In the genomic region with DNA sequence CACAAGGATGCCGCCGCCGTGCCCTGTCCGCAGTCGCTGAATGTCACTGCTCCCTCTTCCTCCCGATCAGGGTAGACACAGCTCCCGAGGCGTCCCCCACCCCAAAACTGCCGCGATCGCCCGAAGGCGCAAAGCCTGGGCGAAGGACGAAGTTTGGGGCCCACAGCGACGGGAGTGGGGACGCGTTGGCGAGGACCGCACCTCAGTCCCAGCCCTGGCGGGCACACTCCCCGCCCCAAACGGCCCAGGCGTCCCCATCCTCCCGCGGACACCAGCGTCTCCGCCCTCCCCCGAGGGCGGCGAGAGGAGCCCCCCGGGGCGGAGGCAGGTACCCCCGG, we compare ENCODE assay signal across 1 cellular context.
TF ChIP-seq lines count a peak whose summit lies in the region.

No MANE protein-coding gene starts in this region.

TF ChIP-seq in HEK293, 187 proteins besides CTCF, POLR2A, EP300 and RAD21 (continued from another document and continues in another):
- no peak for TF ChIP-seq ZNF157 (tag by site-specific recombination; IDR thresholded peaks at IDR 0.05)
- TF ChIP-seq INSM2 (tag by site-specific recombination; IDR thresholded peaks at IDR 0.05) = peak; percentile 49; the same call in 1 of the 2 replicates
- TF ChIP-seq, protein P1, sequence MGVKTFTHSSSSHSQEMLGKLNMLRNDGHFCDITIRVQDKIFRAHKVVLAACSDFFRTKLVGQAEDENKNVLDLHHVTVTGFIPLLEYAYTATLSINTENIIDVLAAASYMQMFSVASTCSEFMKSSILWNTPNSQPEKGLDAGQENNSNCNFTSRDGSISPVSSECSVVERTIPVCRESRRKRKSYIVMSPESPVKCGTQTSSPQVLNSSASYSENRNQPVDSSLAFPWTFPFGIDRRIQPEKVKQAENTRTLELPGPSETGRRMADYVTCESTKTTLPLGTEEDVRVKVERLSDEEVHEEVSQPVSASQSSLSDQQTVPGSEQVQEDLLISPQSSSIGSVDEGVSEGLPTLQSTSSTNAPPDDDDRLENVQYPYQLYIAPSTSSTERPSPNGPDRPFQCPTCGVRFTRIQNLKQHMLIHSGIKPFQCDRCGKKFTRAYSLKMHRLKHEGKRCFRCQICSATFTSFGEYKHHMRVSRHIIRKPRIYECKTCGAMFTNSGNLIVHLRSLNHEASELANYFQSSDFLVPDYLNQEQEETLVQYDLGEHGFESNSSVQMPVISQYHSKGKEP (tag by site-specific recombination; IDR thresholded peaks at IDR 0.05) = no peak
- peak; percentile 46; the same call in 1 of the 2 replicates for TF ChIP-seq BCL11A (tag by site-specific recombination; IDR thresholded peaks at IDR 0.05; ENCODE audit: low read depth)
- TF ChIP-seq ZNF776 (tag by site-specific recombination; IDR thresholded peaks at IDR 0.05; ENCODE audit: borderline replicate concordance) = no peak
- TF ChIP-seq, protein P2, sequence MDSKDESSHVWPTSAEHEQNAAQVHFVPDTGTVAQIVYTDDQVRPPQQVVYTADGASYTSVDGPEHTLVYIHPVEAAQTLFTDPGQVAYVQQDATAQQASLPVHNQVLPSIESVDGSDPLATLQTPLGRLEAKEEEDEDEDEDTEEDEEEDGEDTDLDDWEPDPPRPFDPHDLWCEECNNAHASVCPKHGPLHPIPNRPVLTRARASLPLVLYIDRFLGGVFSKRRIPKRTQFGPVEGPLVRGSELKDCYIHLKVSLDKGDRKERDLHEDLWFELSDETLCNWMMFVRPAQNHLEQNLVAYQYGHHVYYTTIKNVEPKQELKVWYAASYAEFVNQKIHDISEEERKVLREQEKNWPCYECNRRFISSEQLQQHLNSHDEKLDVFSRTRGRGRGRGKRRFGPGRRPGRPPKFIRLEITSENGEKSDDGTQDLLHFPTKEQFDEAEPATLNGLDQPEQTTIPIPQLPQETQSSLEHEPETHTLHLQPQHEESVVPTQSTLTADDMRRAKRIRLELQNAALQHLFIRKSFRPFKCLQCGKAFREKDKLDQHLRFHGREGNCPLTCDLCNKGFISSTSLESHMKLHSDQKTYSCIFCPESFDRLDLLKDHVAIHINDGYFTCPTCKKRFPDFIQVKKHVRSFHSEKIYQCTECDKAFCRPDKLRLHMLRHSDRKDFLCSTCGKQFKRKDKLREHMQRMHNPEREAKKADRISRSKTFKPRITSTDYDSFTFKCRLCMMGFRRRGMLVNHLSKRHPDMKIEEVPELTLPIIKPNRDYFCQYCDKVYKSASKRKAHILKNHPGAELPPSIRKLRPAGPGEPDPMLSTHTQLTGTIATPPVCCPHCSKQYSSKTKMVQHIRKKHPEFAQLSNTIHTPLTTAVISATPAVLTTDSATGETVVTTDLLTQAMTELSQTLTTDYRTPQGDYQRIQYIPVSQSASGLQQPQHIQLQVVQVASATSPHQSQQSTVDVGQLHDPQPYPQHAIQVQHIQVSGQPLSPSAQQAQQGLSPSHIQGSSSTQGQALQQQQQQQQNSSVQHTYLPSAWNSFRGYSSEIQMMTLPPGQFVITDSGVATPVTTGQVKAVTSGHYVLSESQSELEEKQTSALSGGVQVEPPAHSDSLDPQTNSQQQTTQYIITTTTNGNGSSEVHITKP (tag by site-specific recombination; IDR thresholded peaks at IDR 0.05) = no peak
- TF ChIP-seq, protein P3, sequence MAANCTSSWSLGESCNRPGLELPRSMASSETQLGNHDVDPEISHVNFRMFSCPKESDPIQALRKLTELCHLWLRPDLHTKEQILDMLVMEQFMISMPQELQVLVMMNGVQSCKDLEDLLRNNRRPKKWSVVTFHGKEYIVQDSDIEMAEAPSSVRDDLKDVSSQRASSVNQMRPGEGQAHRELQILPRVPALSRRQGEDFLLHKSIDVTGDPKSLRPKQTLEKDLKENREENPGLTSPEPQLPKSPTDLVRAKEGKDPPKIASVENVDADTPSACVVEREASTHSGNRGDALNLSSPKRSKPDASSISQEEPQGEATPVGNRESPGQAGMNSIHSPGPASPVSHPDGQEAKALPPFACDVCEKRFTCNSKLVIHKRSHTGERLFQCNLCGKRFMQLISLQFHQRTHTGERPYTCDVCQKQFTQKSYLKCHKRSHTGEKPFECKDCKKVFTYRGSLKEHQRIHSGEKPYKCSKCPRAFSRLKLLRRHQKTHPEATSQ (tag by site-specific recombination; IDR thresholded peaks at IDR 0.05) = no peak
- TF ChIP-seq, protein P4, sequence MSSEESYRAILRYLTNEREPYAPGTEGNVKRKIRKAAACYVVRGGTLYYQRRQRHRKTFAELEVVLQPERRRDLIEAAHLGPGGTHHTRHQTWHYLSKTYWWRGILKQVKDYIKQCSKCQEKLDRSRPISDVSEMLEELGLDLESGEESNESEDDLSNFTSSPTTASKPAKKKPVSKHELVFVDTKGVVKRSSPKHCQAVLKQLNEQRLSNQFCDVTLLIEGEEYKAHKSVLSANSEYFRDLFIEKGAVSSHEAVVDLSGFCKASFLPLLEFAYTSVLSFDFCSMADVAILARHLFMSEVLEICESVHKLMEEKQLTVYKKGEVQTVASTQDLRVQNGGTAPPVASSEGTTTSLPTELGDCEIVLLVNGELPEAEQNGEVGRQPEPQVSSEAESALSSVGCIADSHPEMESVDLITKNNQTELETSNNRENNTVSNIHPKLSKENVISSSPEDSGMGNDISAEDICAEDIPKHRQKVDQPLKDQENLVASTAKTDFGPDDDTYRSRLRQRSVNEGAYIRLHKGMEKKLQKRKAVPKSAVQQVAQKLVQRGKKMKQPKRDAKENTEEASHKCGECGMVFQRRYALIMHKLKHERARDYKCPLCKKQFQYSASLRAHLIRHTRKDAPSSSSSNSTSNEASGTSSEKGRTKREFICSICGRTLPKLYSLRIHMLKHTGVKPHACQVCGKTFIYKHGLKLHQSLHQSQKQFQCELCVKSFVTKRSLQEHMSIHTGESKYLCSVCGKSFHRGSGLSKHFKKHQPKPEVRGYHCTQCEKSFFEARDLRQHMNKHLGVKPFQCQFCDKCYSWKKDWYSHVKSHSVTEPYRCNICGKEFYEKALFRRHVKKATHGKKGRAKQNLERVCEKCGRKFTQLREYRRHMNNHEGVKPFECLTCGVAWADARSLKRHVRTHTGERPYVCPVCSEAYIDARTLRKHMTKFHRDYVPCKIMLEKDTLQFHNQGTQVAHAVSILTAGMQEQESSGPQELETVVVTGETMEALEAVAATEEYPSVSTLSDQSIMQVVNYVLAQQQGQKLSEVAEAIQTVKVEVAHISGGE (tag by site-specific recombination; conservative IDR thresholded peaks at IDR 0.05; ENCODE audit: low read depth) = 0 out of 2 replicates have a peak, but pooled peaks have one; percentile 10
- TF ChIP-seq EGR2 (tag by site-specific recombination; IDR thresholded peaks at IDR 0.05; ENCODE audit: low read depth) = peak; percentile 60; the same call in 1 of the 2 replicates
- TF ChIP-seq ZNF664 (tag by site-specific recombination; IDR thresholded peaks at IDR 0.05) = no peak
- TF ChIP-seq, protein P5, sequence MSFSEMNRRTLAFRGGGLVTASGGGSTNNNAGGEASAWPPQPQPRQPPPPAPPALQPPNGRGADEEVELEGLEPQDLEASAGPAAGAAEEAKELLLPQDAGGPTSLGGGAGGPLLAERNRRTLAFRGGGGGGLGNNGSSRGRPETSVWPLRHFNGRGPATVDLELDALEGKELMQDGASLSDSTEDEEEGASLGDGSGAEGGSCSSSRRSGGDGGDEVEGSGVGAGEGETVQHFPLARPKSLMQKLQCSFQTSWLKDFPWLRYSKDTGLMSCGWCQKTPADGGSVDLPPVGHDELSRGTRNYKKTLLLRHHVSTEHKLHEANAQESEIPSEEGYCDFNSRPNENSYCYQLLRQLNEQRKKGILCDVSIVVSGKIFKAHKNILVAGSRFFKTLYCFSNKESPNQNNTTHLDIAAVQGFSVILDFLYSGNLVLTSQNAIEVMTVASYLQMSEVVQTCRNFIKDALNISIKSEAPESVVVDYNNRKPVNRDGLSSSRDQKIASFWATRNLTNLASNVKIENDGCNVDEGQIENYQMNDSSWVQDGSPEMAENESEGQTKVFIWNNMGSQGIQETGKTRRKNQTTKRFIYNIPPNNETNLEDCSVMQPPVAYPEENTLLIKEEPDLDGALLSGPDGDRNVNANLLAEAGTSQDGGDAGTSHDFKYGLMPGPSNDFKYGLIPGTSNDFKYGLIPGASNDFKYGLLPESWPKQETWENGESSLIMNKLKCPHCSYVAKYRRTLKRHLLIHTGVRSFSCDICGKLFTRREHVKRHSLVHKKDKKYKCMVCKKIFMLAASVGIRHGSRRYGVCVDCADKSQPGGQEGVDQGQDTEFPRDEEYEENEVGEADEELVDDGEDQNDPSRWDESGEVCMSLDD (tag by site-specific recombination; IDR thresholded peaks at IDR 0.05) = peak; percentile 96
- TF ChIP-seq ZNF221 (tag by site-specific recombination; IDR thresholded peaks at IDR 0.05; ENCODE audit: borderline replicate concordance) = no peak
- TF ChIP-seq ZBTB20 (tag by site-specific recombination; IDR thresholded peaks at IDR 0.05) = peak; percentile 57
- TF ChIP-seq ZNF121 (tag by site-specific recombination; IDR thresholded peaks at IDR 0.05) = 0 out of 2 replicates have a peak, but pooled peaks have one; percentile 17
- TF ChIP-seq IKZF3 (tag by site-specific recombination; IDR thresholded peaks at IDR 0.05) = no peak
- TF ChIP-seq SP7 (tag by site-specific recombination; IDR thresholded peaks at IDR 0.05) = no peak
- TF ChIP-seq HOXC10 (CRISPR knock-in tag; IDR thresholded peaks at IDR 0.05) = no peak
- TF ChIP-seq SP2 (tag by site-specific recombination; IDR thresholded peaks at IDR 0.05) = peak; percentile 37
- no peak for TF ChIP-seq ZXDB (tag by site-specific recombination; IDR thresholded peaks at IDR 0.05)
- TF ChIP-seq ZNF19 (tag by site-specific recombination; IDR thresholded peaks at IDR 0.05; ENCODE audit: low read depth) = no peak
- TF ChIP-seq ZNF670 (tag by site-specific recombination; IDR thresholded peaks at IDR 0.05; ENCODE audit: low read depth) = no peak
- no peak for TF ChIP-seq TCF7L2 (IDR thresholded peaks at IDR 0.05; ENCODE audit: borderline replicate concordance, low read depth, low read length)
- TF ChIP-seq ZNF747 (tag by site-specific recombination; IDR thresholded peaks at IDR 0.05) = no peak
- TF ChIP-seq, protein P6, sequence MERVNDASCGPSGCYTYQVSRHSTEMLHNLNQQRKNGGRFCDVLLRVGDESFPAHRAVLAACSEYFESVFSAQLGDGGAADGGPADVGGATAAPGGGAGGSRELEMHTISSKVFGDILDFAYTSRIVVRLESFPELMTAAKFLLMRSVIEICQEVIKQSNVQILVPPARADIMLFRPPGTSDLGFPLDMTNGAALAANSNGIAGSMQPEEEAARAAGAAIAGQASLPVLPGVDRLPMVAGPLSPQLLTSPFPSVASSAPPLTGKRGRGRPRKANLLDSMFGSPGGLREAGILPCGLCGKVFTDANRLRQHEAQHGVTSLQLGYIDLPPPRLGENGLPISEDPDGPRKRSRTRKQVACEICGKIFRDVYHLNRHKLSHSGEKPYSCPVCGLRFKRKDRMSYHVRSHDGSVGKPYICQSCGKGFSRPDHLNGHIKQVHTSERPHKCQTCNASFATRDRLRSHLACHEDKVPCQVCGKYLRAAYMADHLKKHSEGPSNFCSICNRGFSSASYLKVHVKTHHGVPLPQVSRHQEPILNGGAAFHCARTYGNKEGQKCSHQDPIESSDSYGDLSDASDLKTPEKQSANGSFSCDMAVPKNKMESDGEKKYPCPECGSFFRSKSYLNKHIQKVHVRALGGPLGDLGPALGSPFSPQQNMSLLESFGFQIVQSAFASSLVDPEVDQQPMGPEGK (tag by site-specific recombination; IDR thresholded peaks at IDR 0.05) = 0 out of 2 replicates have a peak, but pooled peaks have one; percentile 23
- TF ChIP-seq, protein P7, sequence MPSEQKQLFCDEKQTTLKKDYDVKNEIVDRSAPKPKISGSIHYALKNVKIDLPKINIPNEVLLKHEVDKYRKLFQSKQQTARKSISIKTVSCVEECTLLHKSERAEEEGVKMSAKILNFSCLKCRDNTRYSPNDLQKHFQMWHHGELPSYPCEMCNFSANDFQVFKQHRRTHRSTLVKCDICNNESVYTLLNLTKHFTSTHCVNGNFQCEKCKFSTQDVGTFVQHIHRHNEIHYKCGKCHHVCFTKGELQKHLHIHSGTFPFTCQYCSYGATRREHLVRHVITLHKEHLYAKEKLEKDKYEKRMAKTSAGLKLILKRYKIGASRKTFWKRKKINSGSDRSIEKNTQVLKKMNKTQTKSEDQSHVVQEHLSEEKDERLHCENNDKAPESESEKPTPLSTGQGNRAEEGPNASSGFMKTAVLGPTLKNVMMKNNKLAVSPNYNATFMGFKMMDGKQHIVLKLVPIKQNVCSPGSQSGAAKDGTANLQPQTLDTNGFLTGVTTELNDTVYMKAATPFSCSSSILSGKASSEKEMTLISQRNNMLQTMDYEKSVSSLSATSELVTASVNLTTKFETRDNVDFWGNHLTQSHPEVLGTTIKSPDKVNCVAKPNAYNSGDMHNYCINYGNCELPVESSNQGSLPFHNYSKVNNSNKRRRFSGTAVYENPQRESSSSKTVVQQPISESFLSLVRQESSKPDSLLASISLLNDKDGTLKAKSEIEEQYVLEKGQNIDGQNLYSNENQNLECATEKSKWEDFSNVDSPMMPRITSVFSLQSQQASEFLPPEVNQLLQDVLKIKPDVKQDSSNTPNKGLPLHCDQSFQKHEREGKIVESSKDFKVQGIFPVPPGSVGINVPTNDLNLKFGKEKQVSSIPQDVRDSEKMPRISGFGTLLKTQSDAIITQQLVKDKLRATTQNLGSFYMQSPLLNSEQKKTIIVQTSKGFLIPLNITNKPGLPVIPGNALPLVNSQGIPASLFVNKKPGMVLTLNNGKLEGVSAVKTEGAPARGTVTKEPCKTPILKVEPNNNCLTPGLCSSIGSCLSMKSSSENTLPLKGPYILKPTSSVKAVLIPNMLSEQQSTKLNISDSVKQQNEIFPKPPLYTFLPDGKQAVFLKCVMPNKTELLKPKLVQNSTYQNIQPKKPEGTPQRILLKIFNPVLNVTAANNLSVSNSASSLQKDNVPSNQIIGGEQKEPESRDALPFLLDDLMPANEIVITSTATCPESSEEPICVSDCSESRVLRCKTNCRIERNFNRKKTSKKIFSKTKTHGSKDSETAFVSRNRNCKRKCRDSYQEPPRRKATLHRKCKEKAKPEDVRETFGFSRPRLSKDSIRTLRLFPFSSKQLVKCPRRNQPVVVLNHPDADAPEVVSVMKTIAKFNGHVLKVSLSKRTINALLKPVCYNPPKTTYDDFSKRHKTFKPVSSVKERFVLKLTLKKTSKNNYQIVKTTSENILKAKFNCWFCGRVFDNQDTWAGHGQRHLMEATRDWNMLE (tag by site-specific recombination; conservative IDR thresholded peaks at IDR 0.05; ENCODE audit: low read depth) = no peak
- TF ChIP-seq ZNF114 (tag by site-specific recombination; IDR thresholded peaks at IDR 0.05) = no peak
- TF ChIP-seq ZNF48 (tag by site-specific recombination; IDR thresholded peaks at IDR 0.05) = no peak
- no peak for TF ChIP-seq ZNF707 (tag by site-specific recombination; IDR thresholded peaks at IDR 0.05)
- no peak for TF ChIP-seq ZNF23 (tag by site-specific recombination; IDR thresholded peaks at IDR 0.05; ENCODE audit: borderline replicate concordance)
